ENCODE assay signal across 8 cellular contexts in genomic region chr2:69012310-69013122, GRCh38. TPM values are rescaled to one million over a fixed set of nuclear protein-coding genes. Genes with fewer than 3 reads are reported as not detected.
DNase-seq lines count a peak whose midpoint lies in the region; ATAC-seq, FAIRE-seq and TF ChIP-seq lines count a peak whose summit lies in the region.

No MANE protein-coding gene starts in this region.

- H4K20me1 ChIP-seq in OCI-LY3 (ENCODE audit: insufficient read depth, low read length) = no peaks in the 10 kb centered on the region

- H3K27ac Mint-ChIP-seq in activated T-helper 17 cell treated with anti-CD3 and anti-CD28 coated beads, Interleukin-2, amount 50 U/mL, for 72 hours = peak overlapping the region; percentile 29
- H3K27ac Mint-ChIP-seq in neural crest cell (ENCODE audit: unreplicated experiment) = no peak overlapping the region

- TF ChIP-seq POLR2A in upper lobe of left lung (IDR thresholded peaks at IDR 0.05) = no peak

- no peak overlapping the region for H3K9ac ChIP-seq in OCI-LY3 (ENCODE audit: low read length)

- no peaks in the 10 kb centered on the region for H3K4me1 ChIP-seq in OCI-LY3 (ENCODE audit: low read length)
- H3K4me1 ChIP-seq in upper lobe of left lung = peaks cover 7 to 23% (median 13%) of the 10 kb centered on the region in 4 donors

- ATAC-seq in activated T-helper 17 cell treated with anti-CD3 and anti-CD28 coated beads, Interleukin-2, amount 50 U/mL, for 72 hours (replicated peaks) = peak; percentile 34
- ATAC-seq in upper lobe of left lung (ENCODE audit: low FRiP score in 2 of 2) (peak; percentile 64 to 85), GM21529 (IDR thresholded peaks at IDR 0.05; ENCODE audit: unreplicated experiment) (no peak)

- DNase-seq in COLO829 (ENCODE audit: low spot score) (peak; percentile 47), HFF-Myc (ENCODE audit: extremely low read depth, low read depth) (peak; percentile 26), frontal cortex (ENCODE audit: low spot score in 2 of 2) (peak; percentile 53 to 68), neural crest cell (ENCODE audit: low read depth, low spot score) (peak; percentile 65), upper lobe of left lung (peak; percentile 45 to 88)

- TF ChIP-seq CTCF in HFF-Myc (IDR thresholded peaks at IDR 0.05; ENCODE audit: low read depth, low read length, missing control alignments) (peak; percentile 72), OCI-LY3 (IDR thresholded peaks at IDR 0.05; ENCODE audit: low read depth, low read length) (peak; percentile 55), neural crest cell (conservative IDR thresholded peaks at IDR 0.05) (peak; percentile 86), upper lobe of left lung (IDR thresholded peaks at IDR 0.05) (peak; percentile 62 to 79 (median 70))

- 10% methylated on average over 27 of the region's 27 CpGs for WGBS in upper lobe of left lung, 2 donors

- no peaks in the 10 kb centered on the region for H3K9me3 Mint-ChIP-seq in activated T-helper 17 cell treated with anti-CD3 and anti-CD28 coated beads, Interleukin-2, amount 50 U/mL, for 72 hours
- H3K9me3 Mint-ChIP-seq in neural crest cell = no peaks in the 10 kb centered on the region

- no peak for TF ChIP-seq EP300 in upper lobe of left lung (IDR thresholded peaks at IDR 0.05)

- H3K27me3 ChIP-seq in OCI-LY3 (ENCODE audit: low read depth, low read length) (peaks cover 31% of the 10 kb centered on the region), upper lobe of left lung (peaks cover 0 to 9% (median 0%) of the 10 kb centered on the region in 4 donors)

- FAIRE-seq in frontal cortex (lab: Jason Lieb, UNC) = no peak

- 0 out of 2 replicates have a peak overlapping the region, but pooled peaks have one; percentile 1 for H3K4me2 ChIP-seq in OCI-LY3 (ENCODE audit: low read length)

- H3K4me3 Mint-ChIP-seq in activated T-helper 17 cell treated with anti-CD3 and anti-CD28 coated beads, Interleukin-2, amount 50 U/mL, for 72 hours = peak overlapping the region; percentile 78
- H3K4me3 Mint-ChIP-seq in neural crest cell = peak overlapping the region; percentile 98

- H3K4me3 ChIP-seq in HFF-Myc (replicated peaks; ENCODE audit: low read depth, low read length) = peak overlapping the region; percentile 91
- H3K4me3 ChIP-seq in OCI-LY3 (ENCODE audit: low read length) = no peak overlapping the region
- H3K4me3 ChIP-seq in upper lobe of left lung = peak overlapping the region; percentile 43 to 83 (median 70)

- H3K9me3 ChIP-seq in OCI-LY3 (ENCODE audit: insufficient read depth, low read length) = no peaks in the 10 kb centered on the region
- H3K9me3 ChIP-seq in upper lobe of left lung = no peaks in the 10 kb centered on the region

- H3K27ac ChIP-seq in OCI-LY3 (ENCODE audit: low read length) = no peak overlapping the region
- H3K27ac ChIP-seq in upper lobe of left lung = peak overlapping the region; percentile 49 to 86 (median 76)

- no peaks in the 10 kb centered on the region for H3K36me3 ChIP-seq in OCI-LY3 (replicated peaks; ENCODE audit: low read depth, low read length)
- H3K36me3 ChIP-seq in upper lobe of left lung = no peaks in the 10 kb centered on the region

- H3K4me1 Mint-ChIP-seq in activated T-helper 17 cell treated with anti-CD3 and anti-CD28 coated beads, Interleukin-2, amount 50 U/mL, for 72 hours = peaks cover 11% of the 10 kb centered on the region
- H3K4me1 Mint-ChIP-seq in neural crest cell = peaks cover 24% of the 10 kb centered on the region

- peaks cover 42% of the 10 kb centered on the region for H3K27me3 Mint-ChIP-seq in activated T-helper 17 cell treated with anti-CD3 and anti-CD28 coated beads, Interleukin-2, amount 50 U/mL, for 72 hours
- peaks cover 66% of the 10 kb centered on the region for H3K27me3 Mint-ChIP-seq in neural crest cell (ENCODE audit: low read depth)

- H2AFZ ChIP-seq in OCI-LY3 (ENCODE audit: low read depth, low read length) = no peak overlapping the region

- H3K36me3 Mint-ChIP-seq in activated T-helper 17 cell treated with anti-CD3 and anti-CD28 coated beads, Interleukin-2, amount 50 U/mL, for 72 hours (ENCODE audit: low read depth) = no peaks in the 10 kb centered on the region
- H3K36me3 Mint-ChIP-seq in neural crest cell (ENCODE audit: low read depth) = no peaks in the 10 kb centered on the region

- H3K79me2 ChIP-seq in OCI-LY3 (ENCODE audit: low read length) = no peaks in the 10 kb centered on the region

RNA-seq across cellular contexts. Expression of gene ANTXR1, which starts 0.5 kb away (rescaled TPM):
- under 1 TPM in 1 of 2 donors, not detected in 1; 0.11 TPM for total RNA-seq in activated T-helper 17 cell treated with anti-CD3 and anti-CD28 coated beads, Interleukin-2, amount 50 U/mL, for 72 hours
- total RNA-seq in frontal cortex (8.2 TPM), neural crest cell (60.2 and 61.1 TPM in 2 replicates), upper lobe of left lung (10 to 100 TPM; 11.5 to 76.4 (median 31.4) TPM)

RNA-seq across cellular contexts. Expression of gene GKN1, which starts 38.1 kb away (rescaled TPM):
- total RNA-seq in activated T-helper 17 cell treated with anti-CD3 and anti-CD28 coated beads, Interleukin-2, amount 50 U/mL, for 72 hours = not detected
- not detected for total RNA-seq in frontal cortex
- total RNA-seq in neural crest cell = not detected in 2 replicates
- not detected for total RNA-seq in upper lobe of left lung

RNA-seq across cellular contexts. Expression of gene GKN2, which starts 59.8 kb away (rescaled TPM):
- not detected for total RNA-seq in activated T-helper 17 cell treated with anti-CD3 and anti-CD28 coated beads, Interleukin-2, amount 50 U/mL, for 72 hours
- not detected for total RNA-seq in frontal cortex
- total RNA-seq in neural crest cell = not detected in 2 replicates
- 100 to 1,000 TPM in 1 of 6 donors, 10 to 100 TPM in 5; 10.5 to 195 (median 60.7) TPM for total RNA-seq in upper lobe of left lung

Comparison
In these comparisons a context has a peak if more than half of its experiments do, and no peak if none do; other contexts are left out.
1. RNA of gene GKN2, which starts 59.8 kb away (total RNA-seq): 10.5 to 195 TPM in upper lobe of left lung; not detected in activated T-helper 17 cell treated with anti-CD3 and anti-CD28 coated beads, Interleukin-2, amount 50 U/mL, for 72 hours, not detected in frontal cortex (single experiment) and not detected in neural crest cell; every median in the first group is over 10 times any median in the second.
2. Peak in every context shown above with its lines, with median percentiles within 50 percentile points of each other: DNase-seq and CTCF ChIP-seq.